ENCODE assay signal across 14 cellular contexts in the genomic region with DNA sequence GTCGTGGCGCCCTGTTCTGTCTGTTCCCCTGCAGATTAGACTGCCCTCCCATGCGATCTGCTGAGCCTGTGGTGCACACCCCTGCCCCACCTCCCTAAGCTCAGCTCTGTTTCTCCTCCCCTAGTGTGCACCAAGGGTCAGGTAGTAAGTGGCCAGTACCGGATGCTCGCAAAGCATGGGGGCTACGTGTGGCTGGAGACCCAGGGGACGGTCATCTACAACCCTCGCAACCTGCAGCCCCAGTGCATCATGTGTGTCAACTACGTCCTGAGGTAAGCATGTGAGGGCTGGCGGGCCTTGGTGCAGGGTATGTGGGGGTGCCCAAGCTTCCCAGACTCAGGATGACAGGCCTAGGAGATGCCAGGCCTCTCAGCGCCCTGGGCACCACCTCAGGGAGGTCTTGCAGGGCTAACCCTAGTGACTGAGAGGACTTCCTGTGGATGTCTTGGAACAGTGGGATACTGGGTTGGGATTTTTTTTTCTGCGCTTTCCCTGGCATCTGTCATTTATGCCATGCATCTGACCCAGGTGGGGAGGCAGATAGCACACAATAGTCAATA.
A peak's percentile ranks its signal among the peaks of the same experiment; 100 is the strongest.
DNase-seq lines count a peak whose midpoint lies in the region; ATAC-seq and TF ChIP-seq lines count a peak whose summit lies in the region.
"Had no signal": no experiment of that assay in that cellular context is flagged by ENCODE, and none has a peak within 500 bp of the region (broad histone marks: within the 10 kb centered on the region; RNA-seq: fewer than 3 reads in every experiment).

No MANE protein-coding gene starts in this region.

- H3K9me3 ChIP-seq in left ventricle myocardium inferior (replicated peaks) = no peaks in the 10 kb centered on the region
- H3K9me3 ChIP-seq in heart right ventricle = no peaks in the 10 kb centered on the region

- ATAC-seq in heart right ventricle (no peak), GM21515 (IDR thresholded peaks at IDR 0.05; ENCODE audit: unreplicated experiment) (no peak)
- ATAC-seq: GM12878, GM23338 had no signal

- intact Hi-C loops in left ventricle myocardium inferior (cut with micrococcal nuclease) = no loop called here
- intact Hi-C loops in heart right ventricle (cut with DNase I) = loop anchor here in 2 of 10 donors (5.0 to 10.0 kb wide), 2 partner anchors 82 to 371 kb away; no protein-coding TSS in a partner anchor

- H3K36me3 ChIP-seq in left ventricle myocardium inferior (peaks cover 100% of the 10 kb centered on the region), heart right ventricle (peaks cover 5 to 100% (median 89%) of the 10 kb centered on the region in 9 donors)

- peaks cover 57% of the 10 kb centered on the region for H3K4me1 ChIP-seq in left ventricle myocardium inferior
- peaks cover 0 to 58% (median 13%) of the 10 kb centered on the region in 9 donors for H3K4me1 ChIP-seq in heart right ventricle

- peak overlapping the region; percentile 63 for H3K27ac ChIP-seq in left ventricle myocardium inferior (replicated peaks)
- H3K27ac ChIP-seq in heart right ventricle = no peak overlapping the region
- H3K27ac ChIP-seq: BLaER1 treated with 17β-estradiol and CSF1 and Interleukin-3, amounts not matched to agents 10 nM and 100 nM had no signal

- TF ChIP-seq CTCF in left ventricle myocardium inferior (IDR thresholded peaks at IDR 0.05; ENCODE audit: borderline replicate concordance) = no peak
- no peak for TF ChIP-seq CTCF in heart right ventricle (IDR thresholded peaks at IDR 0.05)

- no peaks in the 10 kb centered on the region for H3K27me3 ChIP-seq in left ventricle myocardium inferior (ENCODE audit: low read depth)
- H3K27me3 ChIP-seq in heart right ventricle = no peaks in the 10 kb centered on the region
- H3K27me3 ChIP-seq: BLaER1 treated with 17β-estradiol and CSF1 and Interleukin-3, amounts not matched to agents 10 nM and 100 nM had no signal

- no peak for DNase-seq in left ventricle myocardium inferior
- DNase-seq in heart right ventricle = no peak
- DNase-seq in islet precursor cell = peak; percentile 21
- DNase-seq in stimulated activated CD8-positive, alpha-beta memory T cell treated with anti-CD3 and anti-CD28 coated beads, Interleukin-4, amount 100 ng/mL, for 48 hours = peak; percentile 10
- no peak for DNase-seq in anterior cingulate cortex (lab: John Stamatoyannopoulos, UW)
- no peak for DNase-seq in NCI-H82 (lab: John Stamatoyannopoulos, UW)
- DNase-seq: ACHN; CD4-positive, CD25-positive, alpha-beta regulatory T cell; DMS53; H7 had no signal

- H3K4me3 ChIP-seq in left ventricle myocardium inferior (no peak overlapping the region), heart right ventricle (no peak overlapping the region)
- H3K4me3 ChIP-seq: BLaER1 treated with 17β-estradiol and CSF1 and Interleukin-3, amounts not matched to agents 10 nM and 100 nM; GM12878; GM23338 had no signal

- 91 to 94% methylated on average over 12 of the region's 12 CpGs for WGBS in heart right ventricle, 2 donors

Comparison
In these comparisons a context has a peak if more than half of its experiments do, and no peak if none do; other contexts are left out.
1. DNase-seq: peak in islet precursor cell (single experiment) and stimulated activated CD8-positive, alpha-beta memory T cell treated with anti-CD3 and anti-CD28 coated beads, Interleukin-4, amount 100 ng/mL, for 48 hours (single experiment); none in left ventricle myocardium inferior (single experiment), heart right ventricle (0 of 2), anterior cingulate cortex (0 of 58) and NCI-H82 (single experiment).